ENCODE assay signal across 18 cellular contexts in the genomic region with DNA sequence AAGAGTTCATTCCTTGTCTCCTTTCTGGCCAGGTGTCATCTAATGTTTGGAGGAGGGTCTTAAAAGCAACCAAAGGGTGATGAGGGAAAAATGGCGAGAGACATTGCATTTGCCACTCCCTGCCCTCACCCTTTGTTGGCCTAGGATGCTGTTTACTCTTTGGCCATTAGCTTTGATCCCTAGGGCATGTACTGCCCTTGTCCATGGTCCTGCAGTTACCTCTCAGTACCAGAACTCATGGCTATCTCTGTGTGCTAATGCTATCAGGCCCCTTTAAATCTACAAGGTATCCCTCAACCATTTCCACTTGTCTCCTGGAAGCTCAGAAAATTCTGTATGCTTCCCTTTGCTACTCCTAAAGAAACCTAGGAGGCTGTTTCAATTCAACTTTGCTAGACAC.
A peak's percentile ranks its signal among the peaks of the same experiment; 100 is the strongest.
DNase-seq lines count a peak whose midpoint lies in the region; ATAC-seq, FAIRE-seq and TF ChIP-seq lines count a peak whose summit lies in the region.
"Had no signal": no experiment of that assay in that cellular context is flagged by ENCODE, and none has a peak within 500 bp of the region (broad histone marks: within the 10 kb centered on the region; RNA-seq: fewer than 3 reads in every experiment).

No MANE protein-coding gene starts in this region.

- DNase-seq in EL = peak; percentile 4
- DNase-seq in NT2/D1 (ENCODE audit: low read depth, low spot score) = peak; percentile 28
- DNase-seq in choroid plexus epithelial cell (ENCODE audit: low read depth) = peak; percentile 1
- no peak for DNase-seq in HepG2 (ENCODE audit: low spot score)
- DNase-seq in activated T-cell treated with anti-CD3 and anti-CD28 coated beads, Interleukin-2, amount 50 U/mL, for 1 hour = no peak
- no peak for DNase-seq in osteoblast (ENCODE audit: insufficient read length, low spot score, missing footprints)
- DNase-seq in activated CD8-positive, alpha-beta memory T cell treated with anti-CD3 and anti-CD28 coated beads, Interleukin-2, amount 10 ng/mL, durations not matched to agents 7 days and 5 days = no peak
- DNase-seq: activated CD4-positive, alpha-beta T cell treated with anti-CD3 and anti-CD28 coated beads, Interleukin-2, amount 10 ng/mL, durations not matched to agents 7 days and 5 days; heart left ventricle; kidney; NCI-H2081; NCI-H526; PC-9; right cardiac atrium had no signal

- H3K36me3 ChIP-seq in NT2/D1 (ENCODE audit: insufficient read depth, insufficient read length, low read length) (no peaks in the 10 kb centered on the region), HepG2 (replicated peaks in 1 of 2; ENCODE audit: control insufficient read depth in 1 of 2, insufficient read depth in 2 of 2, low read length in 2 of 2) (no peaks in the 10 kb centered on the region), osteoblast (ENCODE audit: insufficient read depth, low read length) (no peaks in the 10 kb centered on the region)
- H3K36me3 ChIP-seq: cardiac muscle cell, heart left ventricle, neutrophil had no signal

- no peak for TF ChIP-seq POLR2A in HepG2 (IDR thresholded peaks at IDR 0.05; ENCODE audit: insufficient read depth in 1 of 2, low read depth in 2 of 2, low read length in 2 of 2)

- TF ChIP-seq EP300 in HepG2 (IDR thresholded peaks at IDR 0.05; ENCODE audit: low read depth in 2 of 2, low read length in 2 of 2) = no peak
- no peak for TF ChIP-seq EP300 in HepG2 (CRISPR knock-in tag; IDR thresholded peaks at IDR 0.05; ENCODE audit: borderline replicate concordance)

- no peak for TF ChIP-seq RAD21 in HepG2 (CRISPR knock-in tag; IDR thresholded peaks at IDR 0.05)

- H3K4me1 ChIP-seq in NT2/D1 (ENCODE audit: insufficient read depth, insufficient read length) (no peaks in the 10 kb centered on the region), HepG2 (ENCODE audit: insufficient read depth, low read length) (no peaks in the 10 kb centered on the region), osteoblast (ENCODE audit: insufficient read depth, low read length) (no peaks in the 10 kb centered on the region)
- H3K4me1 ChIP-seq: heart left ventricle had no signal

- no peak overlapping the region for H3K4me3 ChIP-seq in NT2/D1 (ENCODE audit: insufficient read length, low read depth)
- H3K4me3 ChIP-seq in choroid plexus epithelial cell (ENCODE audit: low read depth, low read length) = no peak overlapping the region
- H3K4me3 ChIP-seq in HepG2 (replicated peaks in 1 of 3; ENCODE audit: insufficient read depth in 1 of 3, low read depth in 2 of 3, low read length in 3 of 3) = no peak overlapping the region
- H3K4me3 ChIP-seq in osteoblast (ENCODE audit: insufficient read depth, low read length) = no peak overlapping the region
- H3K4me3 ChIP-seq: cardiac muscle cell, heart left ventricle, PC-9 had no signal

- no peaks in the 10 kb centered on the region for H3K9me3 ChIP-seq in NT2/D1 (ENCODE audit: insufficient read depth, low read length)
- H3K9me3 ChIP-seq in HepG2 (ENCODE audit: low read length) = no peaks in the 10 kb centered on the region
- no peaks in the 10 kb centered on the region for H3K9me3 ChIP-seq in osteoblast (ENCODE audit: low read depth, low read length)
- H3K9me3 ChIP-seq: heart left ventricle, neutrophil had no signal

- H2AFZ ChIP-seq in HepG2 (ENCODE audit: low read length) (no peak overlapping the region), osteoblast (ENCODE audit: low read length) (no peak overlapping the region)
- H2AFZ ChIP-seq: PC-9 had no signal

- FAIRE-seq in HepG2 (lab: Jason Lieb, UNC) = no peak
- FAIRE-seq: kidney had no signal

- H3K4me2 ChIP-seq in HepG2 (ENCODE audit: low read depth, low read length) (no peak overlapping the region), osteoblast (ENCODE audit: insufficient read depth, low read length) (no peak overlapping the region)
- H3K4me2 ChIP-seq: PC-9 had no signal

- H3K9me3 Mint-ChIP-seq in activated CD8-positive, alpha-beta memory T cell treated with anti-CD3 and anti-CD28 coated beads, Interleukin-2, amount 10 ng/mL, durations not matched to agents 7 days and 5 days (ENCODE audit: low read depth) = no peaks in the 10 kb centered on the region
- H3K9me3 Mint-ChIP-seq: activated CD4-positive, alpha-beta T cell treated with anti-CD3 and anti-CD28 coated beads, Interleukin-2, amount 10 ng/mL, durations not matched to agents 7 days and 5 days; activated naive CD4-positive, alpha-beta T cell treated with anti-CD3 and anti-CD28 coated beads, Interleukin-2, amount 50 U/mL, for 24 hours had no signal

- in situ Hi-C loops in HepG2 (cut with HindIII; ENCODE audit: extremely low pct_ligation_motif_present, low pct_unique_long_range_greater_than_20kb) = no loop called here

- ATAC-seq in HepG2 (peak; percentile 49; the same call in 1 of the 3 replicates), GM21381 (IDR thresholded peaks at IDR 0.05; ENCODE audit: unreplicated experiment) (no peak)
- no peak for ATAC-seq in activated CD8-positive, alpha-beta memory T cell treated with anti-CD3 and anti-CD28 coated beads, Interleukin-2, amount 10 ng/mL, durations not matched to agents 7 days and 5 days
- ATAC-seq: heart left ventricle, right cardiac atrium had no signal

- peaks cover under 1% of the 10 kb centered on the region for H3K27me3 Mint-ChIP-seq in activated CD8-positive, alpha-beta memory T cell treated with anti-CD3 and anti-CD28 coated beads, Interleukin-2, amount 10 ng/mL, durations not matched to agents 7 days and 5 days
- H3K27me3 Mint-ChIP-seq: activated CD4-positive, alpha-beta T cell treated with anti-CD3 and anti-CD28 coated beads, Interleukin-2, amount 10 ng/mL, durations not matched to agents 7 days and 5 days; activated naive CD4-positive, alpha-beta T cell treated with anti-CD3 and anti-CD28 coated beads, Interleukin-2, amount 50 U/mL, for 24 hours had no signal

- POLR2A ChIA-PET in HepG2 (lab: Yijun Ruan, JAX) = no interaction called here

- no peaks in the 10 kb centered on the region for H3K4me1 Mint-ChIP-seq in activated CD8-positive, alpha-beta memory T cell treated with anti-CD3 and anti-CD28 coated beads, Interleukin-2, amount 10 ng/mL, durations not matched to agents 7 days and 5 days
- H3K4me1 Mint-ChIP-seq: activated CD4-positive, alpha-beta T cell treated with anti-CD3 and anti-CD28 coated beads, Interleukin-2, amount 10 ng/mL, durations not matched to agents 7 days and 5 days; activated naive CD4-positive, alpha-beta T cell treated with anti-CD3 and anti-CD28 coated beads, Interleukin-2, amount 50 U/mL, for 24 hours had no signal

- no peaks in the 10 kb centered on the region for H3K79me2 ChIP-seq in HepG2 (ENCODE audit: insufficient read depth, low read length)
- H3K79me2 ChIP-seq in osteoblast (ENCODE audit: insufficient read depth, low read length) = no peaks in the 10 kb centered on the region

- H4K20me1 ChIP-seq in HepG2 (ENCODE audit: insufficient read depth, low read length) (no peaks in the 10 kb centered on the region), osteoblast (ENCODE audit: insufficient read depth, low read length) (no peaks in the 10 kb centered on the region)

- H3K27me3 ChIP-seq in NT2/D1 (ENCODE audit: insufficient read depth, insufficient read length) (no peaks in the 10 kb centered on the region), HepG2 (ENCODE audit: control insufficient read depth in 1 of 2, insufficient read depth in 2 of 2, low read length in 2 of 2) (no peaks in the 10 kb centered on the region), osteoblast (ENCODE audit: insufficient read depth, low read length) (no peaks in the 10 kb centered on the region)
- H3K27me3 ChIP-seq: cardiac muscle cell, heart left ventricle, neutrophil had no signal

- H3K9ac ChIP-seq in NT2/D1 (ENCODE audit: insufficient read length, low read depth) = no peak overlapping the region
- H3K9ac ChIP-seq in HepG2 (ENCODE audit: insufficient read depth, low read depth, low read length) = no peak overlapping the region

- no peak for TF ChIP-seq CTCF in choroid plexus epithelial cell (conservative IDR thresholded peaks at IDR 0.05; ENCODE audit: low read depth, low read length)
- no peak for TF ChIP-seq CTCF in HepG2 (CRISPR knock-in tag; IDR thresholded peaks at IDR 0.05)
- no peak for TF ChIP-seq CTCF in osteoblast (IDR thresholded peaks at IDR 0.05; ENCODE audit: extremely low read depth, low read depth, low read length)

- H3K4me3 Mint-ChIP-seq in activated CD8-positive, alpha-beta memory T cell treated with anti-CD3 and anti-CD28 coated beads, Interleukin-2, amount 10 ng/mL, durations not matched to agents 7 days and 5 days = no peak overlapping the region
- H3K4me3 Mint-ChIP-seq: activated CD4-positive, alpha-beta T cell treated with anti-CD3 and anti-CD28 coated beads, Interleukin-2, amount 10 ng/mL, durations not matched to agents 7 days and 5 days; activated naive CD4-positive, alpha-beta T cell treated with anti-CD3 and anti-CD28 coated beads, Interleukin-2, amount 50 U/mL, for 24 hours had no signal

- H3K36me3 Mint-ChIP-seq in activated CD8-positive, alpha-beta memory T cell treated with anti-CD3 and anti-CD28 coated beads, Interleukin-2, amount 10 ng/mL, durations not matched to agents 7 days and 5 days = no peaks in the 10 kb centered on the region
- H3K36me3 Mint-ChIP-seq: activated naive CD4-positive, alpha-beta T cell treated with anti-CD3 and anti-CD28 coated beads, Interleukin-2, amount 50 U/mL, for 24 hours had no signal

- intact Hi-C loops in HepG2 (cut with micrococcal nuclease; ENCODE audit: unreplicated experiment) = no loop called here

- CTCF ChIA-PET in HepG2 (lab: Yijun Ruan, JAX; ENCODE audit: low intra/inter-chr PET ratio, low total read pairs) = no interaction called here
- CTCF ChIA-PET in activated CD8-positive, alpha-beta memory T cell treated with anti-CD3 and anti-CD28 coated beads, Interleukin-2, amount 10 ng/mL, durations not matched to agents 7 days and 5 days (lab: Charles Lee) = no interaction called here

- no peak overlapping the region for H3K27ac Mint-ChIP-seq in activated CD8-positive, alpha-beta memory T cell treated with anti-CD3 and anti-CD28 coated beads, Interleukin-2, amount 10 ng/mL, durations not matched to agents 7 days and 5 days
- H3K27ac Mint-ChIP-seq: activated CD4-positive, alpha-beta T cell treated with anti-CD3 and anti-CD28 coated beads, Interleukin-2, amount 10 ng/mL, durations not matched to agents 7 days and 5 days; activated naive CD4-positive, alpha-beta T cell treated with anti-CD3 and anti-CD28 coated beads, Interleukin-2, amount 50 U/mL, for 24 hours had no signal

- H3K27ac ChIP-seq in HepG2 (ENCODE audit: extremely low read length, insufficient read depth, low read length) (no peak overlapping the region), osteoblast (ENCODE audit: low read depth, low read length) (no peak overlapping the region)
- H3K27ac ChIP-seq: cardiac muscle cell, heart left ventricle, neutrophil, PC-9 had no signal

- BruUV-seq in HepG2 (replicated peaks; lab: Mats Ljungman, UMichigan) = no TSS peak

- WGBS in HepG2 (ENCODE audit: low lambda C conversion rate) = 0% methylated on average over 1 of the region's 1 CpG

TF ChIP-seq in HepG2, 621 proteins besides CTCF, POLR2A, EP300 and RAD21 (continues in another document):
- no peak for TF ChIP-seq PCBP1 (IDR thresholded peaks at IDR 0.05; ENCODE audit: borderline replicate concordance, low read depth, low read length)
- no peak for TF ChIP-seq GATAD1 (CRISPR knock-in tag; IDR thresholded peaks at IDR 0.05)
- TF ChIP-seq FOXA1 (IDR thresholded peaks at IDR 0.05) = no peak
- peak; percentile 39; the same call in 1 of the 2 replicates for TF ChIP-seq FOXA1 (CRISPR knock-in tag; IDR thresholded peaks at IDR 0.05)

Comparison
In these comparisons a context has a peak if more than half of its experiments do, and no peak if none do; other contexts are left out.
1. DNase-seq: peak in EL (single experiment), NT2/D1 (single experiment) and choroid plexus epithelial cell (single experiment); none in HepG2 (single experiment), activated T-cell treated with anti-CD3 and anti-CD28 coated beads, Interleukin-2, amount 50 U/mL, for 1 hour (single experiment), osteoblast (single experiment) and activated CD8-positive, alpha-beta memory T cell treated with anti-CD3 and anti-CD28 coated beads, Interleukin-2, amount 10 ng/mL, durations not matched to agents 7 days and 5 days (single experiment).